1 cellular context compared by ENCODE assay signal in genomic region chr16:3171181-3171854, GRCh38.
A peak's percentile ranks its signal among the peaks of the same experiment; 100 is the strongest.
TF ChIP-seq lines count a peak whose summit lies in the region.

No MANE protein-coding gene starts in this region.

TF ChIP-seq in GM12878, 131 proteins besides CTCF, POLR2A, EP300 and RAD21:
- TF ChIP-seq NR2F1 (conservative IDR thresholded peaks at IDR 0.05) (peak; percentile 63; the same call in 1 of the 2 replicates), JUND (IDR thresholded peaks at IDR 0.05; ENCODE audit: low read depth, low read length) (no peak), SREBF1 (IDR thresholded peaks at IDR 0.05; ENCODE audit: low read length) (no peak), IRF5 (IDR thresholded peaks at IDR 0.05; ENCODE audit: borderline replicate concordance) (no peak), JUNB (IDR thresholded peaks at IDR 0.05) (peak; percentile 15; the same call in 1 of the 2 replicates), TAF1 (IDR thresholded peaks at IDR 0.05; ENCODE audit: borderline replicate concordance, low read depth, low read length) (0 out of 2 replicates have a peak, but pooled peaks have one; percentile 17), PAX5 (IDR thresholded peaks at IDR 0.05; ENCODE audit: borderline replicate concordance, low read depth, low read length) (no peak), IKZF1 (conservative IDR thresholded peaks at IDR 0.05) (peak; percentile 32; the same call in 1 of the 2 replicates), ZNF24 (IDR thresholded peaks at IDR 0.05) (no peak), STAT3 (IDR thresholded peaks at IDR 0.05; ENCODE audit: low read depth, low read length) (no peak), CREM (IDR thresholded peaks at IDR 0.05; ENCODE audit: low read depth) (0 out of 2 replicates have a peak, but pooled peaks have one; percentile 5), IKZF2 (IDR thresholded peaks at IDR 0.05) (0 out of 4 replicates have a peak, but pooled peaks of 1 of the 2 experiments have one; percentile 16), RB1 (IDR thresholded peaks at IDR 0.05; ENCODE audit: borderline replicate concordance) (no peak), ZNF207 (IDR thresholded peaks at IDR 0.05; ENCODE audit: borderline replicate concordance) (no peak), WRNIP1 (IDR thresholded peaks at IDR 0.05; ENCODE audit: borderline replicate concordance, low read depth, low read length) (no peak), BCL3 (IDR thresholded peaks at IDR 0.05; ENCODE audit: borderline replicate concordance, insufficient read depth, low read depth, low read length, poor library complexity, severe bottlenecking) (no peak), RFX5 (IDR thresholded peaks at IDR 0.05; ENCODE audit: low read depth, low read length) (no peak), CBFB (IDR thresholded peaks at IDR 0.05; ENCODE audit: low read depth) (peak; percentile 76; the same call in 1 of the 2 replicates), FOXK2 (IDR thresholded peaks at IDR 0.05) (no peak), RUNX3 (IDR thresholded peaks at IDR 0.05; ENCODE audit: low read length) (peak; percentile 92), TCF3 (IDR thresholded peaks at IDR 0.05; ENCODE audit: borderline replicate concordance, insufficient read depth, low read depth, low read length) (0 out of 2 replicates have a peak, but pooled peaks have one; percentile 9), CHD2 (IDR thresholded peaks at IDR 0.05; ENCODE audit: borderline replicate concordance, low read depth, low read length) (no peak), CREB1 (IDR thresholded peaks at IDR 0.05; ENCODE audit: low read depth) (no peak), EED (IDR thresholded peaks at IDR 0.05; ENCODE audit: low read depth) (peak; percentile 73), RCOR1 (conservative IDR thresholded peaks at IDR 0.05; ENCODE audit: low read depth, low read length) (no peak), NRF1 (conservative IDR thresholded peaks at IDR 0.05; ENCODE audit: low read depth, low read length) (no peak), TCF12 (IDR thresholded peaks at IDR 0.05; ENCODE audit: low read depth, low read length) (peak; percentile 43; the same call in 1 of the 2 replicates)
- TF ChIP-seq, protein P1, sequence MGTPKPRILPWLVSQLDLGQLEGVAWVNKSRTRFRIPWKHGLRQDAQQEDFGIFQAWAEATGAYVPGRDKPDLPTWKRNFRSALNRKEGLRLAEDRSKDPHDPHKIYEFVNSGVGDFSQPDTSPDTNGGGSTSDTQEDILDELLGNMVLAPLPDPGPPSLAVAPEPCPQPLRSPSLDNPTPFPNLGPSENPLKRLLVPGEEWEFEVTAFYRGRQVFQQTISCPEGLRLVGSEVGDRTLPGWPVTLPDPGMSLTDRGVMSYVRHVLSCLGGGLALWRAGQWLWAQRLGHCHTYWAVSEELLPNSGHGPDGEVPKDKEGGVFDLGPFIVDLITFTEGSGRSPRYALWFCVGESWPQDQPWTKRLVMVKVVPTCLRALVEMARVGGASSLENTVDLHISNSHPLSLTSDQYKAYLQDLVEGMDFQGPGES (IDR thresholded peaks at IDR 0.05), result no peak
- TF ChIP-seq, protein P2, sequence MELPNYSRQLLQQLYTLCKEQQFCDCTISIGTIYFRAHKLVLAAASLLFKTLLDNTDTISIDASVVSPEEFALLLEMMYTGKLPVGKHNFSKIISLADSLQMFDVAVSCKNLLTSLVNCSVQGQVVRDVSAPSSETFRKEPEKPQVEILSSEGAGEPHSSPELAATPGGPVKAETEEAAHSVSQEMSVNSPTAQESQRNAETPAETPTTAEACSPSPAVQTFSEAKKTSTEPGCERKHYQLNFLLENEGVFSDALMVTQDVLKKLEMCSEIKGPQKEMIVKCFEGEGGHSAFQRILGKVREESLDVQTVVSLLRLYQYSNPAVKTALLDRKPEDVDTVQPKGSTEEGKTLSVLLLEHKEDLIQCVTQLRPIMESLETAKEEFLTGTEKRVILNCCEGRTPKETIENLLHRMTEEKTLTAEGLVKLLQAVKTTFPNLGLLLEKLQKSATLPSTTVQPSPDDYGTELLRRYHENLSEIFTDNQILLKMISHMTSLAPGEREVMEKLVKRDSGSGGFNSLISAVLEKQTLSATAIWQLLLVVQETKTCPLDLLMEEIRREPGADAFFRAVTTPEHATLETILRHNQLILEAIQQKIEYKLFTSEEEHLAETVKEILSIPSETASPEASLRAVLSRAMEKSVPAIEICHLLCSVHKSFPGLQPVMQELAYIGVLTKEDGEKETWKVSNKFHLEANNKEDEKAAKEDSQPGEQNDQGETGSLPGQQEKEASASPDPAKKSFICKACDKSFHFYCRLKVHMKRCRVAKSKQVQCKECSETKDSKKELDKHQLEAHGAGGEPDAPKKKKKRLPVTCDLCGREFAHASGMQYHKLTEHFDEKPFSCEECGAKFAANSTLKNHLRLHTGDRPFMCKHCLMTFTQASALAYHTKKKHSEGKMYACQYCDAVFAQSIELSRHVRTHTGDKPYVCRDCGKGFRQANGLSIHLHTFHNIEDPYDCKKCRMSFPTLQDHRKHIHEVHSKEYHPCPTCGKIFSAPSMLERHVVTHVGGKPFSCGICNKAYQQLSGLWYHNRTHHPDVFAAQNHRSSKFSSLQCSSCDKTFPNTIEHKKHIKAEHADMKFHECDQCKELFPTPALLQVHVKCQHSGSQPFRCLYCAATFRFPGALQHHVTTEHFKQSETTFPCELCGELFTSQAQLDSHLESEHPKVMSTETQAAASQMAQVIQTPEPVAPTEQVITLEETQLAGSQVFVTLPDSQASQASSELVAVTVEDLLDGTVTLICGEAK (IDR thresholded peaks at IDR 0.05; ENCODE audit: borderline replicate concordance), result no peak
- TF ChIP-seq, protein P3, sequence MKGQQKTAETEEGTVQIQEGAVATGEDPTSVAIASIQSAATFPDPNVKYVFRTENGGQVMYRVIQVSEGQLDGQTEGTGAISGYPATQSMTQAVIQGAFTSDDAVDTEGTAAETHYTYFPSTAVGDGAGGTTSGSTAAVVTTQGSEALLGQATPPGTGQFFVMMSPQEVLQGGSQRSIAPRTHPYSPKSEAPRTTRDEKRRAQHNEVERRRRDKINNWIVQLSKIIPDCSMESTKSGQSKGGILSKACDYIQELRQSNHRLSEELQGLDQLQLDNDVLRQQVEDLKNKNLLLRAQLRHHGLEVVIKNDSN (IDR thresholded peaks at IDR 0.05; ENCODE audit: borderline replicate concordance, extremely low read length, insufficient read depth, low read depth, low read length), result no peak
